ENCODE assay signal across 11 cellular contexts in the genomic region with DNA sequence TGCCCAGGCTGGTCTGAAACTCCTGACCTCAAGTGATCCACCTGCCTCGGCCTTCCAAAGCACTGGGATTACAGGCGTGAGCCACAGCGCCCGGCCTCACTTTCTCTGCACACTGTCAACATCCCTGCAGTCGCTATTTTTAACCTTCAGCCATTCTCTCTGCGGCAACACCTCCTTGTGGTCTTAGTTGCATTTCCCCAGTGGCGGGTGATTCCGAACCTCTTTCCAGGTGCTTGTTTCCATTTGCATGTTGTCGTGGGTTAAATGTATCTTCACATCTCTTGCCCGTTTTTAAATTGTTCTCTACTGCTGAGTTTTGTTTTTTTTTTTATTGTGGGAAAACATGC. TPM values are rescaled to one million over a fixed set of nuclear protein-coding genes. Genes with fewer than 3 reads are reported as not detected.
DNase-seq lines count a peak whose midpoint lies in the region; ATAC-seq and TF ChIP-seq lines count a peak whose summit lies in the region.
"Had no signal": no experiment of that assay in that cellular context is flagged by ENCODE, and none has a peak within 500 bp of the region (broad histone marks: within the 10 kb centered on the region; RNA-seq: fewer than 3 reads in every experiment).

No MANE protein-coding gene starts in this region.

- H3K27me3 ChIP-seq in heart left ventricle, result peaks cover 6 to 24% (median 13%) of the 10 kb centered on the region in 9 donors

- ATAC-seq in heart left ventricle (peak; percentile 67 to 77 (median 71)), GM18502 (IDR thresholded peaks at IDR 0.05; ENCODE audit: poor library complexity, unreplicated experiment) (no peak), HG02884 (IDR thresholded peaks at IDR 0.05; ENCODE audit: unreplicated experiment) (no peak), GM18873 (IDR thresholded peaks at IDR 0.05; ENCODE audit: low FRiP score, unreplicated experiment) (no peak)

- no peak for TF ChIP-seq POLR2A in heart left ventricle (IDR thresholded peaks at IDR 0.05)

- TF ChIP-seq CTCF in heart left ventricle (IDR thresholded peaks at IDR 0.05), result peak in 6 of 12 donors; percentile 18 to 47 (median 28)

- no peak overlapping the region for H3K4me3 ChIP-seq in heart left ventricle

- 16 to 41% (median 38%) methylated on average over 10 of the region's 10 CpGs for WGBS in heart left ventricle, 4 donors

- H3K36me3 ChIP-seq in heart left ventricle, result no peaks in the 10 kb centered on the region

- intact Hi-C loops in heart left ventricle (cut with DNase I), result loop anchor here in 2 of 10 donors (2.0 to 5.0 kb wide), 2 partner anchors 72 to 74 kb away; no protein-coding TSS in a partner anchor

- no peaks in the 10 kb centered on the region for H3K9me3 ChIP-seq in heart left ventricle

- H3K4me1 ChIP-seq in heart left ventricle, result peaks cover 0 to 16% (median 0%) of the 10 kb centered on the region in 12 donors

- DNase-seq in stimulated activated CD4-positive, alpha-beta T cell treated with anti-CD3 and anti-CD28 coated beads, Interleukin-4, amount 100 ng/mL, for 24 hours, result peak; percentile 9
- DNase-seq in stimulated activated CD4-positive, alpha-beta T cell treated with anti-CD3 and anti-CD28 coated beads, Interleukin-1b, Interleukin-23, amount 100 ng/mL, for 48 hours, result no peak
- DNase-seq in SW480 (ENCODE audit: low spot score) (peak; percentile 72), heart left ventricle (peak in 2 of 5 donors; percentile 19 to 27), inferior parietal cortex (ENCODE audit: extremely low spot score) (no peak)
- DNase-seq: activated CD8-positive, alpha-beta memory T cell treated with anti-CD3 and anti-CD28 coated beads for 24 hours had no signal

- H3K27ac ChIP-seq in heart left ventricle, result peak overlapping the region in 3 of 12 donors; percentile 44 to 57 (median 56)

RNA-seq across cellular contexts. Expression of gene SCT, which starts 2.2 kb away (rescaled TPM):
- total RNA-seq in heart left ventricle, result under 1 TPM in 1 of 9 donors, not detected in 8; 0.81 TPM
- not detected for polyA plus RNA-seq in heart left ventricle
- total RNA-seq: IMR-90, subcutaneous adipose tissue had no signal
- polyA plus RNA-seq: IMR-90 had no signal

RNA-seq across cellular contexts. Expression of gene CDHR5, which starts 4.5 kb away (rescaled TPM):
- total RNA-seq in heart left ventricle, result not detected
- polyA plus RNA-seq in heart left ventricle, result under 1 TPM in 1 of 2 donors, not detected in 1; 0.07 TPM
- total RNA-seq: IMR-90, subcutaneous adipose tissue had no signal
- polyA plus RNA-seq: IMR-90 had no signal

RNA-seq across cellular contexts. Expression of gene DRD4, which starts 7.9 kb away (rescaled TPM):
- 1 to 10 TPM in 1 of 9 donors, under 1 TPM in 5, not detected in 3; 0.20 to 1.0 (median 0.48) TPM for total RNA-seq in heart left ventricle
- polyA plus RNA-seq in heart left ventricle, result under 1 TPM in 1 of 2 donors, not detected in 1; 0.07 TPM
- total RNA-seq: IMR-90 had no signal
- polyA plus RNA-seq: IMR-90 had no signal

RNA-seq across cellular contexts. Expression of gene IRF7, which starts 13.5 kb away (rescaled TPM):
- 10 to 100 TPM in 7 of 9 donors, 1 to 10 TPM in 2; 5.5 to 30.6 (median 14.9) TPM for total RNA-seq in heart left ventricle
- 10 to 100 TPM in 1 of 2 donors, 1 to 10 TPM in 1; 9.5 to 21.1 TPM for polyA plus RNA-seq in heart left ventricle

RNA-seq across cellular contexts. Expression of gene PHRF1, which starts 52.9 kb away (rescaled TPM):
- 10 to 100 TPM; 11.6 to 21.3 (median 18.3) TPM for total RNA-seq in heart left ventricle
- 10 to 100 TPM; 16.1 to 18.1 TPM for polyA plus RNA-seq in heart left ventricle

Comparison
In these comparisons a context has a peak if more than half of its experiments do, and no peak if none do; other contexts are left out.
1. DNase-seq: peak in stimulated activated CD4-positive, alpha-beta T cell treated with anti-CD3 and anti-CD28 coated beads, Interleukin-4, amount 100 ng/mL, for 24 hours (single experiment) and SW480 (single experiment); none in stimulated activated CD4-positive, alpha-beta T cell treated with anti-CD3 and anti-CD28 coated beads, Interleukin-1b, Interleukin-23, amount 100 ng/mL, for 48 hours (single experiment) and inferior parietal cortex (single experiment).
2. ATAC-seq: peak in heart left ventricle (4 of 4); none in GM18502 (single experiment), HG02884 (single experiment) and GM18873 (single experiment).